In the genomic region with DNA sequence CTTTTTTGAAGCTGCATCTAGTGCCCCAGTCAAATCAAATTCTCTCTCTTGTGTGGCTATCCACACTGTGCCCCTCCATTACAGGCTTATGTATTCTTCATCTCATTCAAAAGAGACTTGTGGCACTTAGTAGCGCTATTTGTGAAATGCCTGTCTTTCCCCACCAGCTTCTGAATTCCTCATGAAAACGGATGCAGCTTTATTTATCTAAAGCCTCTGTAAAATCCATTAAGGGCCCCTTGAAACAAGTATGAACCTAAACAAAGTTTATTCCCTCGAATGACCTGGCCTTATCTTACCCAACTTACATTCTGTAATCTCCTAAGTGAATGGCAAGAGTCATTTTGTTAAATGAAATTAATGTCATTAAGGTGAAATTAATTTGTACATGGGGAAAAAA, we compare ENCODE assay signal across 29 cellular contexts.
"Had no signal": no experiment of that assay in that cellular context is flagged by ENCODE, and none has a peak within 500 bp of the region (broad histone marks: within the 10 kb centered on the region; RNA-seq: fewer than 3 reads in every experiment).

No MANE protein-coding gene starts in this region.

- H3K9me3 ChIP-seq: adrenal gland, body of pancreas, esophagus squamous epithelium, gastroesophageal sphincter had no signal

- H3K36me3 ChIP-seq: adrenal gland, esophagus squamous epithelium, gastroesophageal sphincter had no signal

- H3K27ac ChIP-seq: adrenal gland, body of pancreas, epithelial cell of prostate, esophagus squamous epithelium, gastroesophageal sphincter had no signal

- H3K27me3 ChIP-seq: adrenal gland, body of pancreas, esophagus squamous epithelium, gastroesophageal sphincter had no signal

- H3K4me1 ChIP-seq: adrenal gland, body of pancreas, esophagus squamous epithelium, gastroesophageal sphincter had no signal

- H3K4me3 ChIP-seq: adrenal gland, body of pancreas, esophagus squamous epithelium, gastroesophageal sphincter had no signal

- DNase-seq: activated CD4-positive, alpha-beta memory T cell treated with anti-CD3 and anti-CD28 coated beads for 36 hours; activated CD4-positive, alpha-beta T cell treated with anti-CD3 and anti-CD28 coated beads for 36 hours; activated CD4-positive, alpha-beta T cell treated with anti-CD3 and anti-CD28 coated beads, Interleukin-2, amount 10 ng/mL, durations not matched to agents 24 days and 14 days; activated CD4-positive, CD25-positive, alpha-beta regulatory T cell; activated CD4-positive, CD25-positive, alpha-beta regulatory T cell treated with anti-CD3 and anti-CD28 coated beads, Interleukin-2, amount 50 U/mL, for 72 hours; activated CD8-positive, alpha-beta memory T cell treated with anti-CD3 and anti-CD28 coated beads, Interleukin-2, amount 10 ng/mL, durations not matched to agents 7 days and 5 days; activated CD8-positive, alpha-beta memory T cell treated with anti-CD3 and anti-CD28 coated beads, Interleukin-2, amount 50 U/mL, for 4 hours; activated CD8-positive, alpha-beta T cell treated with anti-CD3 and anti-CD28 coated beads, Interleukin-2, amount 10 ng/mL, durations not matched to agents 7 days and 5 days; activated effector memory CD4-positive, alpha-beta T cell treated with anti-CD3 and anti-CD28 coated beads, Interleukin-2, amount 50 U/mL, for 16 hours; activated naive CD4-positive, alpha-beta T cell treated with anti-CD3 and anti-CD28 coated beads for 36 hours; activated naive CD8-positive, alpha-beta T cell treated with anti-CD3 and anti-CD28 coated beads for 36 hours; activated naive CD8-positive, alpha-beta T cell treated with anti-CD3 and anti-CD28 coated beads, Interleukin-2, amount 50 U/mL, for 24 hours; activated T-cell treated with anti-CD3 and anti-CD28 coated beads, Interleukin-2, amount 50 U/mL, for 1 hour; activated T-cell treated with anti-CD3 and anti-CD28 coated beads, Interleukin-2, amount 50 U/mL, for 48 hours; adrenal gland; amygdala; aorta; body of pancreas; caudate nucleus; cortex of kidney; dermis blood vessel endothelial cell; effector CD4-positive, alpha-beta T cell; effector memory CD8-positive, alpha-beta T cell; esophagus squamous epithelium; foreskin melanocyte; head of caudate nucleus; T-helper 2 cell had no signal

- ATAC-seq: activated CD4-positive, alpha-beta T cell treated with anti-CD3 and anti-CD28 coated beads for 36 hours; activated CD8-positive, alpha-beta memory T cell treated with anti-CD3 and anti-CD28 coated beads, Interleukin-2, amount 10 ng/mL, durations not matched to agents 7 days and 5 days; activated CD8-positive, alpha-beta T cell treated with anti-CD3 and anti-CD28 coated beads, Interleukin-2, amount 10 ng/mL, durations not matched to agents 7 days and 5 days; activated naive CD8-positive, alpha-beta T cell treated with anti-CD3 and anti-CD28 coated beads, Interleukin-2, amount 50 U/mL, for 24 hours; body of pancreas; effector memory CD8-positive, alpha-beta T cell; gastroesophageal sphincter had no signal
